Comparison of ENCODE assay signal across 25 cellular contexts in genomic region chr21:36494557-36494956, GRCh38. TPM values are rescaled to one million over a fixed set of nuclear protein-coding genes. Genes with fewer than 3 reads are reported as not detected.
"Had no signal": no experiment of that assay in that cellular context is flagged by ENCODE, and none has a peak within 500 bp of the region (broad histone marks: within the 10 kb centered on the region; RNA-seq: fewer than 3 reads in every experiment).

No MANE protein-coding gene starts in this region.

- H3K27me3 ChIP-seq: SJSA1 had no signal

- H3K9me3 ChIP-seq: SJSA1 had no signal

- H3K27ac Mint-ChIP-seq: IgD-negative memory B cell had no signal

- H3K36me3 Mint-ChIP-seq: IgD-negative memory B cell had no signal

- H3K27ac ChIP-seq: KMS-11, SJSA1, SK-N-MC had no signal

- H3K4me1 Mint-ChIP-seq: IgD-negative memory B cell had no signal

- H3K36me3 ChIP-seq: SJSA1 had no signal

- H3K9ac ChIP-seq: KMS-11 had no signal

- DNase-seq: Kasumi-1, MM.1S, NCI-H1092 treated with DMSO at 0.1 percent for 48 hours, NCI-H1436, NCI-H187, NCI-H2029, NCI-H2081 treated with DMSO at 0.1 percent for 48 hours, NCI-H2171, NCI-H226, NCI-H446, NCI-H510A, NCI-H524 treated with DMSO at 0.1 percent for 48 hours, NCI-H69, NCI-H774, Right ventricle myocardium superior, RPMI8226, SIG-M5 had no signal

- H3K4me3 Mint-ChIP-seq: IgD-negative memory B cell had no signal

- ATAC-seq: HepG2, K562 had no signal

- H3K4me2 ChIP-seq: KMS-11 had no signal

- H3K4me3 ChIP-seq: K562, SJSA1, SK-N-MC had no signal

- H3K9me3 Mint-ChIP-seq: IgD-negative memory B cell had no signal

RNA-seq across cellular contexts. Expression of gene CLDN14, which starts 14.6 kb away (rescaled TPM):
- total RNA-seq: HT1080, K562, M059J, Right ventricle myocardium superior, SJSA1 had no signal
- polyA plus RNA-seq: IgD-negative memory B cell, K562 had no signal
